In the genomic region with DNA sequence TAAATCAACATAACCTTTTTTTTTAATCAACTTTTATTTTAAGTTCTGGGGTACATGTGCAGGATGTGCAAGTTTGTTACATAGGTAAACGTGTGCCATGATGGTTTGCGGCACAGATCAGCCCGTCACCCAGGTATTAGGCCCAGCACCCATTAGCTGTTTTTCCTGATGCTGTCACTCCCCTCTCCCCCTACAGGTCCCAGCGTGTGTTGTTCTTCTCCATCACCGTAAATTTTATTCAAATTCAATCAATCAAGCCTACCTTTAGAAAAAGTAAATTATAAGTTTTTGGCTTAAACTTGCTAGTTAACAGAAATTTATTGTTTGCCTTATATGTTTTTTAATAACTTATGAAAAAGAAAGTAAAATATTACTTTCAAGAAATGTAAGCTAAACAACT, we compare ENCODE assay signal across 23 cellular contexts. TPM values are rescaled to one million over a fixed set of nuclear protein-coding genes. Genes with fewer than 3 reads are reported as not detected.
DNase-seq lines count a peak whose midpoint lies in the region; FAIRE-seq and TF ChIP-seq lines count a peak whose summit lies in the region.
"Had no signal": no experiment of that assay in that cellular context is flagged by ENCODE, and none has a peak within 500 bp of the region (broad histone marks: within the 10 kb centered on the region; RNA-seq: fewer than 3 reads in every experiment).

No MANE protein-coding gene starts in this region.

- H3K4me3 Mint-ChIP-seq in mesothelial cell of epicardium: no peak overlapping the region
- H3K4me3 Mint-ChIP-seq: B cell; CD14-positive monocyte; CD4-positive, alpha-beta T cell; CD8-positive, alpha-beta memory T cell had no signal

- H3K79me2 ChIP-seq in H1 (ENCODE audit: control insufficient read depth in 1 of 2, insufficient read depth in 2 of 2, low read length in 2 of 2): no peaks in the 10 kb centered on the region
- H3K79me2 ChIP-seq in smooth muscle cell (ENCODE audit: low read depth): no peaks in the 10 kb centered on the region

- no peak overlapping the region for H2BK15ac ChIP-seq in H1 (ENCODE audit: low read length)

- no peak for TF ChIP-seq EP300 in H1 (IDR thresholded peaks at IDR 0.05; ENCODE audit: borderline replicate concordance in 1 of 2, low read depth in 2 of 2, low read length in 2 of 2)

- DNase-seq in BE2C (no peak), H1 (ENCODE audit: low read depth in 1 of 2, low spot score in 2 of 2) (no peak), smooth muscle cell (lab: John Stamatoyannopoulos, UW; ENCODE audit: unreplicated experiment) (no peak), mesothelial cell of epicardium (ENCODE audit: low spot score in 2 of 2, unreplicated experiment in 2 of 2) (no peak), DMS153 treated with DMSO at 0.1 percent for 48 hours (lab: John Stamatoyannopoulos, UW; ENCODE audit: unreplicated experiment) (no peak), SW480 (ENCODE audit: low spot score) (no peak)
- DNase-seq in activated naive CD4-positive, alpha-beta T cell treated with anti-CD3 and anti-CD28 coated beads, Interleukin-2, amount 50 U/mL, for 16 hours: no peak
- DNase-seq: CD4-positive, alpha-beta T cell; CD8-positive, alpha-beta memory T cell; DMS 273 treated with DMSO at 0.1 percent for 48 hours; DMS53; DMS79 treated with DMSO at 0.1 percent for 48 hours; GF-D8; GOT3; H7 had no signal

- peak overlapping the region; percentile 45 for H3K27ac ChIP-seq in HUES48 (ENCODE audit: low read depth, low read length)
- no peak overlapping the region for H3K27ac ChIP-seq in H1 (ENCODE audit: low read depth, low read length)
- H3K27ac ChIP-seq in smooth muscle cell (ENCODE audit: low read depth): peak overlapping the region; percentile 41
- H3K27ac ChIP-seq: 22Rv1; BLaER1 treated with 17β-estradiol and CSF1 and Interleukin-3, amounts not matched to agents 10 nM and 100 nM had no signal

- WGBS in H1 (ENCODE audit: extremely low coverage in 1 of 2, insufficient coverage in 1 of 2, insufficient read length in 1 of 2, insufficient replicate concordance in 2 of 2, low coverage in 1 of 2, low lambda C conversion rate in 2 of 2, missing lambda C conversion rate in 1 of 2), 2 experiments: 83% methylated on average over 5 of the region's 5 CpGs; no CpG with 5 or more reads in 1 of the 2 experiments
- 91% methylated on average over 5 of the region's 5 CpGs for WGBS in smooth muscle cell (ENCODE audit: low lambda C conversion rate)

- no peak overlapping the region for H2AK5ac ChIP-seq in H1 (ENCODE audit: low read depth, low read length)

- TF ChIP-seq POLR2A in H1 (IDR thresholded peaks at IDR 0.05; ENCODE audit: control extremely low read depth in 1 of 2, low read depth in 2 of 2, low read length in 2 of 2): no peak

- no peaks in the 10 kb centered on the region for H3K36me3 Mint-ChIP-seq in mesothelial cell of epicardium
- H3K36me3 Mint-ChIP-seq: CD14-positive monocyte; CD8-positive, alpha-beta memory T cell had no signal

- H3K79me1 ChIP-seq in H1 (ENCODE audit: low read depth, low read length): no peaks in the 10 kb centered on the region

- no peaks in the 10 kb centered on the region for H3K4me1 ChIP-seq in BE2C
- H3K4me1 ChIP-seq in HUES48 (ENCODE audit: control insufficient read depth, insufficient read depth, low read length): peaks cover 17% of the 10 kb centered on the region; the same call in 1 of the 2 replicates
- H3K4me1 ChIP-seq in H1 (replicated peaks in 1 of 4; ENCODE audit: control insufficient read depth in 3 of 4, insufficient read depth in 4 of 4, low read length in 3 of 4): peaks cover 0 to 3% (median 1%) of the 10 kb centered on the region in 4 experiments; a peak in 3 of 7 replicates
- no peaks in the 10 kb centered on the region for H3K4me1 ChIP-seq in smooth muscle cell (ENCODE audit: low read depth)
- H3K4me1 ChIP-seq: BLaER1 treated with 17β-estradiol and CSF1 and Interleukin-3, amounts not matched to agents 10 nM and 100 nM had no signal

- no peaks in the 10 kb centered on the region for H3K27me3 Mint-ChIP-seq in mesothelial cell of epicardium (ENCODE audit: low read depth)
- H3K27me3 Mint-ChIP-seq: CD4-positive, alpha-beta T cell had no signal

- H3F3A ChIP-seq in smooth muscle cell (ENCODE audit: low read depth): no peaks in the 10 kb centered on the region

- no peak overlapping the region for H3K14ac ChIP-seq in H1 (ENCODE audit: insufficient read length)

- H3K9me3 ChIP-seq in BE2C (no peaks in the 10 kb centered on the region), HUES48 (ENCODE audit: control insufficient read depth, insufficient read depth, low read length) (no peaks in the 10 kb centered on the region), H1 (ENCODE audit: insufficient read depth in 2 of 2, low read depth in 1 of 2, low read length in 1 of 2) (no peaks in the 10 kb centered on the region), smooth muscle cell (replicated peaks; ENCODE audit: low read depth) (no peaks in the 10 kb centered on the region)
- H3K9me3 ChIP-seq: BLaER1 treated with 17β-estradiol and CSF1 and Interleukin-3, amounts not matched to agents 10 nM and 100 nM had no signal

- H3K23me2 ChIP-seq in H1 (ENCODE audit: low read depth, low read length): no peaks in the 10 kb centered on the region

- no peak overlapping the region for H2BK5ac ChIP-seq in H1 (ENCODE audit: low read depth, low read length)

- no peaks in the 10 kb centered on the region for H3K9me3 Mint-ChIP-seq in mesothelial cell of epicardium
- H3K9me3 Mint-ChIP-seq: CD14-positive monocyte; CD4-positive, alpha-beta T cell; CD8-positive, alpha-beta memory T cell had no signal

- no peak overlapping the region for H2BK120ac ChIP-seq in H1 (replicated peaks; ENCODE audit: low read depth, low read length)

- H3K36me3 ChIP-seq in BE2C (no peaks in the 10 kb centered on the region), HUES48 (ENCODE audit: control insufficient read depth, insufficient read depth, low read length) (no peaks in the 10 kb centered on the region), H1 (ENCODE audit: control insufficient read depth in 2 of 4, insufficient read depth in 4 of 4, low read length in 3 of 4) (no peaks in the 10 kb centered on the region), smooth muscle cell (ENCODE audit: low read depth) (no peaks in the 10 kb centered on the region)
- H3K36me3 ChIP-seq: BLaER1 treated with 17β-estradiol and CSF1 and Interleukin-3, amounts not matched to agents 10 nM and 100 nM had no signal

- no peak overlapping the region for H2BK12ac ChIP-seq in H1 (ENCODE audit: low read depth, low read length)

- no peak overlapping the region for H3K4me2 ChIP-seq in H1 (ENCODE audit: insufficient read depth in 1 of 2, low read depth in 2 of 2, low read length in 2 of 2)
- no peak overlapping the region for H3K4me2 ChIP-seq in smooth muscle cell
- H3K4me2 ChIP-seq: BLaER1 treated with 17β-estradiol and CSF1 and Interleukin-3, amounts not matched to agents 10 nM and 100 nM had no signal

- FAIRE-seq in H1 (lab: Jason Lieb, UNC): no peak
- FAIRE-seq: A204.1, GM12891, GM18507 had no signal

- H3K27ac Mint-ChIP-seq in mesothelial cell of epicardium: no peak overlapping the region
- H3K27ac Mint-ChIP-seq: B cell; CD14-positive monocyte; CD4-positive, alpha-beta T cell; CD8-positive, alpha-beta memory T cell had no signal

- H2BK20ac ChIP-seq in H1 (ENCODE audit: low read length): no peak overlapping the region

- no peak overlapping the region for H3K18ac ChIP-seq in H1 (ENCODE audit: extremely low read depth, low read length)

- TF ChIP-seq CTCF in BE2C (IDR thresholded peaks at IDR 0.05; ENCODE audit: low read depth, low read length) (peak; percentile 8; the same call in 1 of the 2 replicates), H1 (IDR thresholded peaks at IDR 0.05; ENCODE audit: control extremely low read depth in 1 of 3, insufficient read depth in 1 of 3, low read depth in 1 of 3, low read length in 3 of 3) (peak in 2 of 3 experiments; percentile 20 to 29; a peak in 3 of 4 replicates), smooth muscle cell (IDR thresholded peaks at IDR 0.05; ENCODE audit: borderline replicate concordance, insufficient read depth, poor library complexity, severe bottlenecking) (no peak), mesothelial cell of epicardium (IDR thresholded peaks at IDR 0.05; ENCODE audit: unreplicated experiment) (no peak)

- TF ChIP-seq RAD21 in H1 (IDR thresholded peaks at IDR 0.05 in 1 of 2, conservative IDR thresholded peaks at IDR 0.05 in 1 of 2; ENCODE audit: low read depth in 2 of 2, low read length in 2 of 2): peak in 1 of 2 experiments; percentile 10; a peak in 1 of 4 replicates

- H4K8ac ChIP-seq in H1 (ENCODE audit: extremely low read depth, insufficient read depth, low read length): no peak overlapping the region

- POLR2A ChIA-PET in H1 (lab: Charles Lee; ENCODE audit: partially characterized antibody): no interaction called here

- no peak overlapping the region for H4K5ac ChIP-seq in H1 (ENCODE audit: insufficient read length, low read depth, low read length)

- no peak overlapping the region for H3K23ac ChIP-seq in H1 (ENCODE audit: insufficient read length)

- peaks cover 24% of the 10 kb centered on the region for H3K4me1 Mint-ChIP-seq in mesothelial cell of epicardium
- H3K4me1 Mint-ChIP-seq: B cell; CD14-positive monocyte; CD8-positive, alpha-beta memory T cell had no signal

- H3K9ac ChIP-seq in HUES48 (ENCODE audit: low read depth, low read length): no peak overlapping the region
- no peak overlapping the region for H3K9ac ChIP-seq in H1 (replicated peaks in 1 of 4; ENCODE audit: extremely low read depth in 1 of 4, low read depth in 3 of 4, low read length in 3 of 4)
- no peak overlapping the region for H3K9ac ChIP-seq in smooth muscle cell (ENCODE audit: low read depth)
- H3K9ac ChIP-seq: BLaER1 treated with 17β-estradiol and CSF1 and Interleukin-3, amounts not matched to agents 10 nM and 100 nM had no signal

- H4K20me1 ChIP-seq in H1 (replicated peaks in 1 of 2; ENCODE audit: control insufficient read depth in 1 of 2, insufficient read depth in 2 of 2, low read length in 2 of 2) (no peaks in the 10 kb centered on the region), smooth muscle cell (ENCODE audit: low read depth) (no peaks in the 10 kb centered on the region)
- H4K20me1 ChIP-seq: BLaER1 treated with 17β-estradiol and CSF1 and Interleukin-3, amounts not matched to agents 10 nM and 100 nM had no signal

- CTCF ChIA-PET in H1 (lab: Charles Lee; ENCODE audit: partially characterized antibody): interaction anchor here (1.2 to 2.3 kb wide), 6 partner anchors 9 to 90 kb away, joined by 3 to 7 read pairs (median 4); no protein-coding TSS in a partner anchor

- no peak overlapping the region for H3K56ac ChIP-seq in H1 (replicated peaks; ENCODE audit: insufficient read length, low read depth, low read length)

- H3K4ac ChIP-seq in H1 (replicated peaks; ENCODE audit: insufficient read length, low read depth, low read length): no peak overlapping the region

- H3K27me3 ChIP-seq in BE2C (0 out of 2 replicates have a peak, but pooled peaks cover 2% of the 10 kb centered on the region), HUES48 (ENCODE audit: control insufficient read depth, insufficient read depth, low read length) (no peaks in the 10 kb centered on the region), H1 (replicated peaks in 1 of 4; ENCODE audit: control insufficient read depth in 3 of 4, extremely low read depth in 1 of 4, insufficient read depth in 3 of 4, low read length in 3 of 4) (no peaks in the 10 kb centered on the region; a peak in 1 of 7 replicates), smooth muscle cell (ENCODE audit: low read depth) (no peaks in the 10 kb centered on the region)
- H3K27me3 ChIP-seq: BLaER1 treated with 17β-estradiol and CSF1 and Interleukin-3, amounts not matched to agents 10 nM and 100 nM had no signal

- H4K91ac ChIP-seq in H1 (replicated peaks; ENCODE audit: insufficient read length, low read length): no peak overlapping the region

- H3K4me3 ChIP-seq in BE2C (ENCODE audit: low read depth, low read length) (no peak overlapping the region), HUES48 (ENCODE audit: low read depth, low read length) (no peak overlapping the region), H1 (ENCODE audit: extremely low read depth in 1 of 4, insufficient read depth in 2 of 4, low read depth in 3 of 4, low read length in 4 of 4) (no peak overlapping the region), smooth muscle cell (no peak overlapping the region)
- H3K4me3 ChIP-seq: BLaER1 treated with 17β-estradiol and CSF1 and Interleukin-3, amounts not matched to agents 10 nM and 100 nM had no signal

- H2AFZ ChIP-seq in H1 (ENCODE audit: low read length) (no peak overlapping the region), smooth muscle cell (ENCODE audit: low read depth) (no peak overlapping the region)

RNA-seq across cellular contexts. Expression of gene TIGD2, which starts 25.9 kb away (rescaled TPM):
- 3.0 TPM for polyA plus RNA-seq in BE2C (2012; ENCODE audit: insufficient read depth, insufficient read length, low read depth)
- total RNA-seq in H1 (2021; fragmentation: NEBNext Ultra II Directional; extraction: Animal tissue kit (Norgen Biotek cat#: 25700)): 5.7 and 5.9 TPM in 2 replicates
- 1.8 and 2.4 TPM in 2 replicates for polyA plus RNA-seq in H1 (2011; rRNA removed)
- 2.1 TPM for polyA plus RNA-seq in H1 (2011; cell fraction: cytosol; rRNA removed)
- polyA plus RNA-seq in H1 (2011; cell fraction: nucleus; rRNA removed): 1.8 TPM
- 3.5 to 5.7 TPM (median 3.7 TPM) in 4 replicates for polyA plus RNA-seq in H1 (2012, experiment 1 of 2)
- polyA plus RNA-seq in H1 (2012, experiment 2 of 2): 0.62 TPM
- 4.3 TPM for polyA plus RNA-seq in H1 (2013, experiment 1 of 2)
- 4.1 TPM for polyA plus RNA-seq in H1 (2013, experiment 2 of 2)
- polyA minus RNA-seq in H1 (2011; rRNA and poly(A)+ RNA removed): 3.2 and 5.1 TPM in 2 replicates
- polyA minus RNA-seq in H1 (2011; cell fraction: cytosol; rRNA and poly(A)+ RNA removed): 1.7 TPM
- polyA minus RNA-seq in H1 (2011; cell fraction: nucleus; rRNA and poly(A)+ RNA removed): 7.4 TPM
- 6.1 and 7.5 TPM in 2 replicates for total RNA-seq in smooth muscle cell
- 3.4 and 3.8 TPM in 2 replicates for polyA plus RNA-seq in smooth muscle cell
- 10.7 to 11.5 TPM (median 10.8 TPM) in 3 replicates for total RNA-seq in mesothelial cell of epicardium

Comparison
In these comparisons a context has a peak if more than half of its experiments do, and no peak if none do; other contexts are left out.
1. CTCF ChIP-seq: peak in BE2C (single experiment) and H1 (2 of 3); none in smooth muscle cell (single experiment) and mesothelial cell of epicardium (single experiment).